ENCODE assay signal across 9 cellular contexts in the genomic region with DNA sequence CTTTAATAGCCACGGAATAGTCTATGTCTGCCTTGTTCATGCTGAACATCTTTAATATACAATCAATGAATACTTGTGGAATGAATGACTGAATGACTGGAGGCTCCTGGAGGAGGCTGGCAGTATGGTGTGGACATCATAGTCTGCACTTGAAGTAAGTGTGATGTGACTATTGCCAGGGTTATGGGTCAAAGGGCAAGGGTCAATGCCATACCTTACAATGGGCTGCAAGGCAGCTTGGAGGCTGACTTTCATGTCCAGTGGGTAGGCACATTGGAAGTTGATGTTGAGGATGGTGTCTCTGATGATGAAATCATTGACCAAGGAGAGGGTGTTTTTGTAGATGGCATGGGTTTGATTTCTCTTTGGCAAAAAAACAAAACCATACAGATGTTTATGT. TPM values are rescaled to one million over a fixed set of nuclear protein-coding genes. Genes with fewer than 3 reads are reported as not detected.
"Had no signal": no experiment of that assay in that cellular context is flagged by ENCODE, and none has a peak within 500 bp of the region (broad histone marks: within the 10 kb centered on the region; RNA-seq: fewer than 3 reads in every experiment).

No MANE protein-coding gene starts in this region.

- H3K4me2 ChIP-seq: KMS-11 had no signal

- FAIRE-seq: HTR-8/SVneo had no signal

- H3K9ac ChIP-seq: KMS-11 had no signal

- DNase-seq: IMR-90, KBM-7, KG1 had no signal

- H3K27ac ChIP-seq: HL-60, KMS-11 had no signal

RNA-seq across cellular contexts. Expression of a gene that starts 7.9 kb away (rescaled TPM):
- total RNA-seq: HT-29, HT1080, IMR-90 had no signal
- polyA plus RNA-seq: IgD-negative memory B cell, IMR-90 had no signal

RNA-seq across cellular contexts. Expression of a gene that starts 33.1 kb away (rescaled TPM):
- total RNA-seq: HT-29, HT1080, IMR-90 had no signal
- polyA plus RNA-seq: IgD-negative memory B cell, IMR-90 had no signal
